Comparison of ENCODE assay signal across 13 cellular contexts in the genomic region with DNA sequence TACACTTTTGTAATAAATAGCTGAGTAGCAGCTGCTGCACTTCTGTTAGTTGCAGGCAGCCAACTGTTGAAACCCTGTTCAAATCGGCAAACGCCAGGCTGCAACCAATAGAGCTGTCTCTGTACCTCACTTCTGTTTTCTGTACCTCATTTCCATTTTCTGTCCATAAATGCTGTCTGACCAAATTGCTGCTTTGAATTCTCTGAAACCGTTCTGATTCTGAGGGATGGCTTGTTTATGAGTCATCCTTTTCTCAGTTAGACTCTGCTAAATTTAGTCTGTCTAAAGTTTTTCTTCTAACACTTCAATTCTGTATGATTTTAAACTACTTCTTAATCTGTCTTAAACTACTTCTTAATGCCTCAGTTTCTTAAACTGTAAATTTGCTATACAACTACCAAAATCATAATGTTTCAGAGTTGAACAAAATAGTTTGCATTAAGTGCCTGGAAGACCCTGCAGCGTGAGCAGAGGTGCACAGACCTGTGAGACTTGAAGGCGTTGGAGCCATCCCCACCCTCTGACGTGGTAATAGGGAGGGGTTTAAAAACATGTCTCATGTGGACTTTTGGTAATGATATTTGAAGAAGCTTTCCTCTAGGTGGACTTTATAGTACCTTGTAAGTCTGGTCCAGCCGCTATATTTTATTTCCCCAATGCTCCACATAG. TPM values are rescaled to one million over a fixed set of nuclear protein-coding genes. Genes with fewer than 3 reads are reported as not detected.
DNase-seq lines count a peak whose midpoint lies in the region; ATAC-seq, FAIRE-seq and TF ChIP-seq lines count a peak whose summit lies in the region.
"Had no signal": no experiment of that assay in that cellular context is flagged by ENCODE, and none has a peak within 500 bp of the region (broad histone marks: within the 10 kb centered on the region; RNA-seq: fewer than 3 reads in every experiment).

No MANE protein-coding gene starts in this region.

- H3K4me2 ChIP-seq in OCI-LY7 (ENCODE audit: low read length): peak overlapping the region; percentile 57

- no peaks in the 10 kb centered on the region for H3K27me3 ChIP-seq in SJCRH30

- TF ChIP-seq POLR2A in GM12891 (IDR thresholded peaks at IDR 0.05; ENCODE audit: low read depth, low read length): no peak

- TF ChIP-seq CTCF in OCI-LY7 (conservative IDR thresholded peaks at IDR 0.05; ENCODE audit: low read length): no peak

- H3K36me3 ChIP-seq in OCI-LY7 (ENCODE audit: insufficient read depth, low read length) (no peaks in the 10 kb centered on the region), SJCRH30 (no peaks in the 10 kb centered on the region)
- H3K36me3 ChIP-seq: adrenal gland had no signal

- H3K4me3 ChIP-seq in OCI-LY7 (ENCODE audit: low read depth, low read length, poor library complexity, severe bottlenecking) (peak overlapping the region; percentile 22), SJCRH30 (no peak overlapping the region)
- H3K4me3 ChIP-seq: adrenal gland had no signal

- BruUV-seq in OCI-LY7 (replicated peaks; lab: Mats Ljungman, UMichigan): TSS peak; percentile 89

- ATAC-seq in GM19372 (IDR thresholded peaks at IDR 0.05; ENCODE audit: low read depth, unreplicated experiment) (peak; percentile 61), HG02938 (IDR thresholded peaks at IDR 0.05; ENCODE audit: unreplicated experiment) (peak; percentile 86)
- ATAC-seq: left lobe of liver had no signal

- FAIRE-seq in GM12891 (lab: Jason Lieb, UNC): peak; percentile 85
- no peak for FAIRE-seq in HTR-8/SVneo (lab: Jason Lieb, UNC)

- POLR2A ChIA-PET in OCI-LY7 (lab: Charles Lee): interaction anchor here (0.6 to 0.9 kb wide), 7 partner anchors 12 to 441 kb away, joined by 3 to 10 read pairs (median 3); partner anchors contain the start of gene TAP2

- peaks cover 66% of the 10 kb centered on the region for H3K4me1 ChIP-seq in OCI-LY7 (ENCODE audit: insufficient read depth, low read length, poor library complexity, severe bottlenecking)
- no peaks in the 10 kb centered on the region for H3K4me1 ChIP-seq in SJCRH30

- H3K9me3 ChIP-seq in OCI-LY7 (ENCODE audit: low read length) (no peaks in the 10 kb centered on the region), SJCRH30 (replicated peaks) (no peaks in the 10 kb centered on the region)
- H3K9me3 ChIP-seq: adrenal gland had no signal

- no peaks in the 10 kb centered on the region for H3K9me2 ChIP-seq in OCI-LY7 (ENCODE audit: insufficient read depth, low read length)

- no peaks in the 10 kb centered on the region for H4K20me1 ChIP-seq in OCI-LY7 (ENCODE audit: insufficient read depth, low read length)

- DNase-seq in GM12891 (ENCODE audit: insufficient read length, low spot score) (peak; percentile 25), OCI-LY7 (ENCODE audit: low spot score) (peak; percentile 80), HuH-7 (ENCODE audit: low spot score) (no peak), SJCRH30 (no peak), NCI-H1105 (lab: John Stamatoyannopoulos, UW) (no peak), HTR-8/SVneo (ENCODE audit: insufficient read length, low spot score) (no peak)
- DNase-seq: adrenal gland, IMR-90 had no signal

- H3K79me2 ChIP-seq in OCI-LY7 (ENCODE audit: insufficient read depth, low read depth, low read length): no peaks in the 10 kb centered on the region

- intact Hi-C loops in OCI-LY7 (cut with micrococcal nuclease; ENCODE audit: unreplicated experiment): loop anchor here (2.0 to 5.0 kb wide), 2 partner anchors 129 to 150 kb away; no protein-coding TSS in a partner anchor

- CTCF ChIA-PET in OCI-LY7 (lab: Charles Lee; ENCODE audit: unreplicated experiment): no interaction called here

- H3K27ac ChIP-seq in OCI-LY7 (ENCODE audit: low read depth, low read length, poor library complexity, severe bottlenecking) (peak overlapping the region; percentile 86), SJCRH30 (no peak overlapping the region)
- H3K27ac ChIP-seq: adrenal gland, C4-2B had no signal

- peak overlapping the region; percentile 78 for H2AFZ ChIP-seq in OCI-LY7 (ENCODE audit: low read length)

TF ChIP-seq in GM12891, 5 proteins besides CTCF, POLR2A, EP300 and RAD21:
- TF ChIP-seq PAX5 (IDR thresholded peaks at IDR 0.05; ENCODE audit: insufficient read depth, low read length, severe bottlenecking) (no peak), SPI1 (IDR thresholded peaks at IDR 0.05; ENCODE audit: low read depth, low read length) (peak; percentile 84), POLR2AphosphoS5 (IDR thresholded peaks at IDR 0.05; ENCODE audit: low read depth, low read length) (no peak)
TF ChIP-seq in GM12891: peak in this region for 1.

RNA-seq across cellular contexts. Expression of gene BTNL2, which starts 9.6 kb away (rescaled TPM):
- not detected for polyA plus RNA-seq in GM12891 (2012; ENCODE audit: low read depth, missing spikeins)
- 2.9 and 3.1 TPM in 2 replicates for total RNA-seq in OCI-LY7 (2014; rRNA removed; shearing (Covaris generic))
- total RNA-seq in OCI-LY7 (2022): 4.9 and 5.1 TPM in 2 replicates
- not detected in 2 replicates for total RNA-seq in SJCRH30 (2014; rRNA removed; shearing (Covaris generic))
- total RNA-seq: IMR-90, left lobe of liver had no signal
- polyA plus RNA-seq: adrenal gland, IMR-90 had no signal

RNA-seq across cellular contexts. Expression of gene TSBP1, which starts 25.7 kb away (rescaled TPM):
- not detected for polyA plus RNA-seq in GM12891 (2012; ENCODE audit: low read depth, missing spikeins)
- not detected in 2 replicates for total RNA-seq in OCI-LY7 (2014; rRNA removed; shearing (Covaris generic))
- total RNA-seq in OCI-LY7 (2022): not detected in 2 replicates
- not detected in 2 replicates for total RNA-seq in SJCRH30 (2014; rRNA removed; shearing (Covaris generic))
- total RNA-seq: adrenal gland, epithelial cell of proximal tubule, IMR-90, left lobe of liver had no signal
- polyA plus RNA-seq: adrenal gland, IMR-90 had no signal

RNA-seq across cellular contexts. Expression of gene HLA-DRA, which starts 42.3 kb away (rescaled TPM):
- polyA plus RNA-seq in GM12891 (2012; ENCODE audit: low read depth, missing spikeins): 4,672 TPM
- 1,088 and 1,231 TPM in 2 replicates for total RNA-seq in OCI-LY7 (2014; rRNA removed; shearing (Covaris generic))
- 552 and 585 TPM in 2 replicates for total RNA-seq in OCI-LY7 (2022)
- total RNA-seq in SJCRH30 (2014; rRNA removed; shearing (Covaris generic)): not detected in 2 replicates
- total RNA-seq: epithelial cell of proximal tubule, IMR-90 had no signal
- polyA plus RNA-seq: IMR-90 had no signal

Comparison
In these comparisons a context has a peak if more than half of its experiments do, and no peak if none do; other contexts are left out.
1. DNase-seq: peak in GM12891 (single experiment) and OCI-LY7 (single experiment); none in HuH-7 (single experiment), SJCRH30 (0 of 2), NCI-H1105 (single experiment) and HTR-8/SVneo (single experiment).
2. RNA of gene HLA-DRA, which starts 42.3 kb away (total RNA-seq): 552 to 1,231 TPM in OCI-LY7; not detected in SJCRH30; every median in the first group is over 100 times any median in the second.